In the genomic region with DNA sequence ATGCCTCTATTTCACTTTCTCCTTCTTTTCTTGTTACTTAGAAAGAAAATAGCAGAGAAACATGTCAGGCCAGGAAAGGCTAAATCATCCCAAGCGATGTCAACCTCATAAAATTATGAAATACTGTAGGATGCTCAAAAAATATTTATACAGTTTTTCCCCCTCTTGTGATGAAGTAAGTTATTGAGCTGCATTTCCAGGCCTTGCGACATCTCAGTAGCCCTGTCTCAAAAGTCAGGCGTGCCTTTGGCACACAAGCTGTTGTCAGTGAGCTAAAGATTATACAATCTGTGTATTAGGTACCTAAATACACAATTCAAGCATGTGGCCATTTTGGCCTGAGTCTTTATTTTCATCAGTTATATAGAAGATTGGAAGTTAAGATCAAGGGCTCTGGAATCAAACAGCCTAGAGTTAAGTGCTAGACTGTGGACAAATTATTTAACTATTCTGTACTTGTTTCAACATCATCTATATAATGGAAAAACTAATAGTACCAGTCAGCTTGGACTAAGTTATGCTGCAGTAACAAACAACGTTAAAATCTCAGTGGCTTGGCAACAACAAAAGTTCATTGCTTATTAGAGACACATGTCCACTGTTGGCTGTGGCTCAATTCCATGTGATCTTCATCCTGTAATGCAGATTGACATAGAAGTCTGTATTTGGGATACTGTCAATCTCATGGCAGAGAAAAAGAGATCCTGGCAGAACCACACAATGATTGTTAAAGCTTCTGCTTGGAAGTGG, we compare ENCODE assay signal across 21 cellular contexts.
DNase-seq lines count a peak whose midpoint lies in the region; ATAC-seq and TF ChIP-seq lines count a peak whose summit lies in the region.
"Had no signal": no experiment of that assay in that cellular context is flagged by ENCODE, and none has a peak within 500 bp of the region (broad histone marks: within the 10 kb centered on the region; RNA-seq: fewer than 3 reads in every experiment).

No MANE protein-coding gene starts in this region.

- no peak overlapping the region for H3K9ac ChIP-seq in GM23248
- no peak overlapping the region for H3K9ac ChIP-seq in colonic mucosa (ENCODE audit: low read depth in 2 of 2, low read length in 2 of 2)

- in situ Hi-C loops in GM23248 (cut with MboI) = no loop called here
- in situ Hi-C loops in KBM-7 (cut with MboI; ENCODE audit: low pct_unique_long_range_greater_than_20kb, low sequenced_read_pairs) = no loop called here

- H3K4me1 ChIP-seq in GM23248 (ENCODE audit: insufficient read depth) (peaks cover 9% of the 10 kb centered on the region), colonic mucosa (no peaks in the 10 kb centered on the region)

- H3K9me3 ChIP-seq in GM23248 (ENCODE audit: low read depth) (no peaks in the 10 kb centered on the region), colonic mucosa (no peaks in the 10 kb centered on the region)
- H3K9me3 ChIP-seq: MG63 had no signal

- TF ChIP-seq CTCF in fibroblast of the aortic adventitia (IDR thresholded peaks at IDR 0.05; ENCODE audit: insufficient read depth, low read length) (no peak), colonic mucosa (IDR thresholded peaks at IDR 0.05) (no peak)

- no peaks in the 10 kb centered on the region for H3K79me2 ChIP-seq in GM23248 (ENCODE audit: insufficient read depth)

- 52 to 55% methylated on average over 4 of the region's 4 CpGs for WGBS in GM23248 (ENCODE audit: low coverage in 1 of 2, low lambda C conversion rate in 2 of 2, missing lambda C conversion rate in 2 of 2), 2 experiments

- H3K9me2 ChIP-seq in GM23248 (ENCODE audit: insufficient read depth) = no peaks in the 10 kb centered on the region

- peaks cover 11% of the 10 kb centered on the region for H3F3A ChIP-seq in GM23248 (ENCODE audit: insufficient read depth)

- H3K27ac ChIP-seq in GM23248 (no peak overlapping the region), colonic mucosa (no peak overlapping the region)
- H3K27ac ChIP-seq: RWPE1 had no signal

- H4K20me1 ChIP-seq in GM23248 (ENCODE audit: insufficient read depth) = no peaks in the 10 kb centered on the region

- H3K27me3 ChIP-seq in GM23248 (replicated peaks; ENCODE audit: insufficient read depth) (no peaks in the 10 kb centered on the region), colonic mucosa (no peaks in the 10 kb centered on the region)
- H3K27me3 ChIP-seq: MG63 had no signal

- H3K4me3 ChIP-seq in GM23248 (no peak overlapping the region), fibroblast of the aortic adventitia (ENCODE audit: low read depth, low read length) (no peak overlapping the region), colonic mucosa (no peak overlapping the region)
- H3K4me3 ChIP-seq: GM12878, GM23338, MG63 had no signal

- no peak overlapping the region for H3K4me2 ChIP-seq in GM23248 (ENCODE audit: unreplicated experiment)
- H3K4me2 ChIP-seq: GM23338 had no signal

- intact Hi-C loops in sciatic nerve (cut with DNase I) = no loop called here
- intact Hi-C loops in left cardiac atrium (cut with DNase I) = no loop called here
- intact Hi-C loops in colonic mucosa (cut with DNase I) = no loop called here

- ATAC-seq in sciatic nerve (peak; percentile 58), left cardiac atrium (no peak)
- ATAC-seq: GM12878, GM23338, PC-3 had no signal

- DNase-seq in GM23248 = peak; percentile 36
- peak; percentile 22 for DNase-seq in amniotic epithelial cell (ENCODE audit: low read depth)
- DNase-seq in fibroblast of the aortic adventitia (ENCODE audit: low read depth) = peak; percentile 39
- DNase-seq in sciatic nerve (ENCODE audit: low spot score) = no peak
- no peak for DNase-seq in DMS53 (lab: John Stamatoyannopoulos, UW)
- no peak for DNase-seq in KBM-7
- no peak for DNase-seq in left cardiac atrium
- DNase-seq in colonic mucosa = no peak
- DNase-seq: CD4-positive, alpha-beta memory T cell; DMS79 treated with DMSO at 0.1 percent for 48 hours; MG63; NCI-H1436; NCI-H2029; NCI-H2171; NCI-H446; NK-92 treated with Interleukin-12 subunit alpha and Interleukin-12 subunit beta, amount 100 ng/mL, for 24 hours; PC-3; SW 1271 had no signal

- no peaks in the 10 kb centered on the region for H3K36me3 ChIP-seq in GM23248 (ENCODE audit: low read depth)
- H3K36me3 ChIP-seq in colonic mucosa = no peaks in the 10 kb centered on the region
- H3K36me3 ChIP-seq: MG63 had no signal

- H2AFZ ChIP-seq in GM23248 = no peak overlapping the region
- H2AFZ ChIP-seq: GM23338 had no signal

Comparison
In these comparisons a context has a peak if more than half of its experiments do, and no peak if none do; other contexts are left out.
1. DNase-seq: peak in GM23248 (single experiment), amniotic epithelial cell (single experiment) and fibroblast of the aortic adventitia (single experiment); none in sciatic nerve (single experiment), DMS53 (single experiment), KBM-7 (single experiment), left cardiac atrium (single experiment) and colonic mucosa (single experiment).